ENCODE assay signal across 24 cellular contexts in the genomic region with DNA sequence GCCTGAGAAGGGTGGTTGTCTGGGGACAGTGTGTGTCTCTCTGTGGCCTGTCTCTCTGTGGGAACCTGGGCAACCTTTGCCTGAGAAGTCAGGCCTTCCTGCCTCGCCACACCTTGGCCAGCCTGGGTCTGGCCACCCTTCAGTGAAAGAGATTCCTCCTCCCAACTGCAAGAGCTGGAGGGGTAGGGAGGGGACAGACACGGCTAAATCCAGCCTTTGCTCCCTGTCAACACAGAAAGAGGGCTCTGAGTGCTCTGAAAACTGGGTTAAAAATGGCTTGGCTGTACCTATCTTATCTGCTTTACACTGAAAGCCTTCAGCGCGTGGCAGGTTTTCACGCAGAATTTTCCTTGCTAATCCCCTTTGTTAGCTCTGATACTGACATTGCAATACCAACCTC.
DNase-seq lines count a peak whose midpoint lies in the region; ATAC-seq, FAIRE-seq and TF ChIP-seq lines count a peak whose summit lies in the region.
"Had no signal": no experiment of that assay in that cellular context is flagged by ENCODE, and none has a peak within 500 bp of the region (broad histone marks: within the 10 kb centered on the region; RNA-seq: fewer than 3 reads in every experiment).

No MANE protein-coding gene starts in this region.

- H3K27me3 ChIP-seq in dorsolateral prefrontal cortex (no peaks in the 10 kb centered on the region), heart right ventricle (no peaks in the 10 kb centered on the region), mesendoderm (ENCODE audit: insufficient read depth, low read length, poor library complexity) (no peaks in the 10 kb centered on the region)
- H3K27me3 ChIP-seq: BLaER1 had no signal

- FAIRE-seq in D721Med (lab: Jason Lieb, UNC) (peak; percentile 46), GM19239 (lab: Jason Lieb, UNC) (no peak)
- FAIRE-seq: G401.6, HTR-8/SVneo had no signal

- H3K4ac ChIP-seq in mesendoderm (ENCODE audit: low read depth, low read length): no peak overlapping the region

- intact Hi-C loops in dorsolateral prefrontal cortex (cut with DNase I) (no loop called here), heart right ventricle (cut with DNase I) (no loop called here)

- H2BK120ac ChIP-seq in mesendoderm (ENCODE audit: low read depth, low read length): no peak overlapping the region

- H2BK15ac ChIP-seq in mesendoderm (replicated peaks; ENCODE audit: low read depth): no peak overlapping the region

- no peak overlapping the region for H4K8ac ChIP-seq in mesendoderm (ENCODE audit: low read depth, low read length)

- no peak overlapping the region for H2AK5ac ChIP-seq in mesendoderm (ENCODE audit: low read length)

- H3K56ac ChIP-seq in mesendoderm (ENCODE audit: low read length): peak overlapping the region; percentile 9

- no peak overlapping the region for H3K9ac ChIP-seq in mesendoderm (ENCODE audit: low read length)
- H3K9ac ChIP-seq: BLaER1 had no signal

- H3K36me3 ChIP-seq in heart right ventricle (no peaks in the 10 kb centered on the region), mesendoderm (ENCODE audit: control insufficient read depth, insufficient read depth, low read length) (no peaks in the 10 kb centered on the region)
- H3K36me3 ChIP-seq: BLaER1 had no signal

- H2BK5ac ChIP-seq in mesendoderm (ENCODE audit: low read length): no peak overlapping the region

- H3K4me1 ChIP-seq in heart right ventricle: peaks cover 0 to 15% (median 0%) of the 10 kb centered on the region in 9 donors
- no peaks in the 10 kb centered on the region for H3K4me1 ChIP-seq in mesendoderm (ENCODE audit: control insufficient read depth, low read depth, low read length)
- H3K4me1 ChIP-seq: BLaER1 had no signal

- H3K9me3 ChIP-seq in heart right ventricle: no peaks in the 10 kb centered on the region
- H3K9me3 ChIP-seq: BLaER1 had no signal

- WGBS in heart right ventricle, 2 donors: 35 to 62% methylated on average over 5 of the region's 5 CpGs
- WGBS in mesendoderm (ENCODE audit: extremely low coverage, insufficient coverage, low lambda C conversion rate): no CpG with 5 or more reads among the region's 5 CpGs

- H3K27ac ChIP-seq in dorsolateral prefrontal cortex (peak overlapping the region in 43 of 59 donors; percentile 4 to 89 (median 76)), heart right ventricle (no peak overlapping the region), mesendoderm (ENCODE audit: low read depth, low read length) (no peak overlapping the region)
- H3K27ac ChIP-seq: BLaER1, PC-9 had no signal

- no peak for DNase-seq in D721Med (ENCODE audit: insufficient read length, low spot score)
- peak in 1 of 10 donors; percentile 33 for DNase-seq in dorsolateral prefrontal cortex
- DNase-seq in heart right ventricle: no peak
- DNase-seq in mesendoderm: no peak
- DNase-seq in medulla oblongata (ENCODE audit: extremely low spot score): no peak
- no peak for DNase-seq in NCI-H187 (lab: John Stamatoyannopoulos, UW)
- DNase-seq in GM19239 (ENCODE audit: insufficient read length, low spot score): no peak
- DNase-seq in NCI-H510A (lab: John Stamatoyannopoulos, UW): no peak
- DNase-seq: CD4-positive, CD25-positive, alpha-beta regulatory T cell; H9; KBM-7; MV-4-11; NCI-H1105; NCI-H1436 treated with DMSO at 0.1 percent for 48 hours; NCI-H1930; NCI-H2107; NCI-H524 treated with DMSO at 0.1 percent for 48 hours; NCI-H774; PC-9; SHP77 had no signal

- H3K79me2 ChIP-seq in mesendoderm (ENCODE audit: control insufficient read depth, insufficient read depth, low read length): no peaks in the 10 kb centered on the region

- no peak overlapping the region for H3K23ac ChIP-seq in mesendoderm (ENCODE audit: low read length)

- peak in 6 of 8 donors; percentile 9 to 58 (median 52) for ATAC-seq in heart right ventricle
- ATAC-seq: GM23338 had no signal

- no peak overlapping the region for H3K4me2 ChIP-seq in mesendoderm (ENCODE audit: low read length)
- H3K4me2 ChIP-seq: BLaER1, GM23338, PC-9 had no signal

- H3K4me3 ChIP-seq in dorsolateral prefrontal cortex: no peak overlapping the region
- H3K4me3 ChIP-seq in heart right ventricle: no peak overlapping the region
- H3K4me3 ChIP-seq in mesendoderm (ENCODE audit: low read length): no peak overlapping the region
- H3K4me3 ChIP-seq: BLaER1, GM23338, PC-9 had no signal

- H3K79me1 ChIP-seq in mesendoderm (ENCODE audit: low read length): no peaks in the 10 kb centered on the region

- H4K5ac ChIP-seq in mesendoderm (ENCODE audit: low read length): no peak overlapping the region

- TF ChIP-seq CTCF in D721Med (IDR thresholded peaks at IDR 0.05; ENCODE audit: insufficient read depth, missing control alignments): no peak
- no peak for TF ChIP-seq CTCF in dorsolateral prefrontal cortex (IDR thresholded peaks at IDR 0.05 in 54 of 56, conservative IDR thresholded peaks at IDR 0.05 in 2 of 56; ENCODE audit: low read depth in 1 of 56, partially characterized antibody in 56 of 56)
- TF ChIP-seq CTCF in heart right ventricle (IDR thresholded peaks at IDR 0.05): no peak

- no peak overlapping the region for H3K18ac ChIP-seq in mesendoderm (ENCODE audit: low read length)

Comparison
In these comparisons a context has a peak if more than half of its experiments do, and no peak if none do; other contexts are left out.
1. H3K27ac ChIP-seq: peak in dorsolateral prefrontal cortex (43 of 59); none in heart right ventricle (0 of 10) and mesendoderm (single experiment).